ENCODE assay signal across 25 cellular contexts in the genomic region with DNA sequence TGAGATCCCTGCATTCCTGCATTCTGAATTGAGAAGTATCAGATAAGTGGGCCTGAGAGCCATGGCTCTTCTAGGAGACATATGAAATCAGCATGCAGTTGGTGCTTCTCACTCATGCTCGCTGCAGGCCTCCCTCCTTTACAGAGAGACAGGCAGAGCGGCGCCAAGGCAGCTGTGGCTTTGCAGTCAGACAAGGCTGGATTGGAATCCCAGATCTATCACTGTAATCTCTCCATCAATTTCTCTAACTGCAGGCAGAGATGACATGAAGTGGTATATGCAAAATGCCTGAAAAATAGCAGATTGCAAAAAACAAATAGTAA. TPM values are rescaled to one million over a fixed set of nuclear protein-coding genes. Genes with fewer than 3 reads are reported as not detected.
DNase-seq lines count a peak whose midpoint lies in the region; TF ChIP-seq lines count a peak whose summit lies in the region.
"Had no signal": no experiment of that assay in that cellular context is flagged by ENCODE, and none has a peak within 500 bp of the region (broad histone marks: within the 10 kb centered on the region; RNA-seq: fewer than 3 reads in every experiment).

No MANE protein-coding gene starts in this region.

- TF ChIP-seq CTCF in AG10803 (conservative IDR thresholded peaks at IDR 0.05; ENCODE audit: low read length) (no peak), dorsolateral prefrontal cortex (IDR thresholded peaks at IDR 0.05 in 54 of 56, conservative IDR thresholded peaks at IDR 0.05 in 2 of 56; ENCODE audit: low read depth in 1 of 56, partially characterized antibody in 56 of 56) (no peak), nephron (IDR thresholded peaks at IDR 0.05; ENCODE audit: unreplicated experiment in 3 of 3) (no peak), smooth muscle cell (IDR thresholded peaks at IDR 0.05; ENCODE audit: borderline replicate concordance, insufficient read depth, poor library complexity, severe bottlenecking) (no peak)

- WGBS in smooth muscle cell (ENCODE audit: low lambda C conversion rate): 77% methylated on average over 3 of the region's 3 CpGs

- H3F3A ChIP-seq in smooth muscle cell (ENCODE audit: low read depth): no peaks in the 10 kb centered on the region

- H2AFZ ChIP-seq in smooth muscle cell (ENCODE audit: low read depth): no peak overlapping the region

- DNase-seq in AG10803 (ENCODE audit: low read depth): peak; percentile 23
- peak; percentile 39 for DNase-seq in GM03348 (ENCODE audit: low spot score)
- peak in 1 of 10 donors; percentile 19 for DNase-seq in dorsolateral prefrontal cortex
- DNase-seq in smooth muscle cell (lab: John Stamatoyannopoulos, UW; ENCODE audit: unreplicated experiment): no peak
- DNase-seq in NCI-H2227 (lab: John Stamatoyannopoulos, UW; ENCODE audit: unreplicated experiment): no peak
- no peak for DNase-seq in globus pallidus (ENCODE audit: low spot score)
- DNase-seq: ACHN; activated CD4-positive, alpha-beta T cell treated with anti-CD3 and anti-CD28 coated beads for 1 hour; activated CD8-positive, alpha-beta T cell treated with anti-CD3 and anti-CD28 coated beads, Interleukin-2, amount 10 ng/mL, durations not matched to agents 7 days and 5 days; activated gamma-delta T cell; activated naive CD8-positive, alpha-beta T cell treated with anti-CD3 and anti-CD28 coated beads, Interleukin-2, amount 50 U/mL, for 24 hours; activated T-cell treated with anti-CD3 and anti-CD28 coated beads for 4 hours; brain microvascular endothelial cell; CD4-positive, CD25-positive, alpha-beta regulatory T cell; EL; foreskin melanocyte; HCEC 1CT; Karpas-422; mucosa of descending colon; MV-4-11; NCI-H1694; NCI-H526 treated with DMSO at 0.1 percent for 48 hours had no signal

- H3K4me3 Mint-ChIP-seq in nephron: no peak overlapping the region
- H3K4me3 Mint-ChIP-seq: activated CD8-positive, alpha-beta T cell treated with anti-CD3 and anti-CD28 coated beads, Interleukin-2, amount 10 ng/mL, durations not matched to agents 7 days and 5 days; activated naive CD8-positive, alpha-beta T cell treated with anti-CD3 and anti-CD28 coated beads, Interleukin-2, amount 50 U/mL, for 24 hours; CD4-positive, CD25-positive, alpha-beta regulatory T cell; neural crest cell had no signal

- H3K27me3 ChIP-seq in dorsolateral prefrontal cortex (no peaks in the 10 kb centered on the region), smooth muscle cell (ENCODE audit: low read depth) (no peaks in the 10 kb centered on the region)
- H3K27me3 ChIP-seq: brain microvascular endothelial cell had no signal

- intact Hi-C loops in dorsolateral prefrontal cortex (cut with DNase I): no loop called here

- peak overlapping the region in 2 of 3 experiments; percentile 51 to 55 for H3K27ac Mint-ChIP-seq in nephron
- H3K27ac Mint-ChIP-seq: activated CD8-positive, alpha-beta T cell treated with anti-CD3 and anti-CD28 coated beads, Interleukin-2, amount 10 ng/mL, durations not matched to agents 7 days and 5 days; activated naive CD8-positive, alpha-beta T cell treated with anti-CD3 and anti-CD28 coated beads, Interleukin-2, amount 50 U/mL, for 24 hours; CD4-positive, CD25-positive, alpha-beta regulatory T cell had no signal

- no peaks in the 10 kb centered on the region for H3K9me3 ChIP-seq in smooth muscle cell (replicated peaks; ENCODE audit: low read depth)

- H3K4me2 ChIP-seq in smooth muscle cell: no peak overlapping the region

- peaks cover 58% of the 10 kb centered on the region for H3K9me3 Mint-ChIP-seq in nephron

- peaks cover 11% of the 10 kb centered on the region for H3K4me1 Mint-ChIP-seq in nephron
- H3K4me1 Mint-ChIP-seq: activated naive CD8-positive, alpha-beta T cell treated with anti-CD3 and anti-CD28 coated beads, Interleukin-2, amount 50 U/mL, for 24 hours; CD4-positive, CD25-positive, alpha-beta regulatory T cell; neural crest cell had no signal

- H3K27ac ChIP-seq in dorsolateral prefrontal cortex (peak overlapping the region in 30 of 59 donors; percentile 15 to 82 (median 48)), smooth muscle cell (ENCODE audit: low read depth) (no peak overlapping the region)
- H3K27ac ChIP-seq: brain microvascular endothelial cell, RWPE1 had no signal

- H3K36me3 ChIP-seq in smooth muscle cell (ENCODE audit: low read depth): peaks cover 3% of the 10 kb centered on the region
- H3K36me3 ChIP-seq: brain microvascular endothelial cell had no signal

- H3K27me3 Mint-ChIP-seq in nephron (ENCODE audit: low read depth): peaks cover 4% of the 10 kb centered on the region
- H3K27me3 Mint-ChIP-seq: activated naive CD8-positive, alpha-beta T cell treated with anti-CD3 and anti-CD28 coated beads, Interleukin-2, amount 50 U/mL, for 24 hours; CD4-positive, CD25-positive, alpha-beta regulatory T cell had no signal

- H3K9ac ChIP-seq in smooth muscle cell (ENCODE audit: low read depth): no peak overlapping the region

- H4K20me1 ChIP-seq in smooth muscle cell (ENCODE audit: low read depth): no peaks in the 10 kb centered on the region

- H3K4me3 ChIP-seq in AG10803 (ENCODE audit: low read length) (no peak overlapping the region), dorsolateral prefrontal cortex (no peak overlapping the region), smooth muscle cell (no peak overlapping the region)
- H3K4me3 ChIP-seq: mucosa of descending colon had no signal

- peaks cover 57% of the 10 kb centered on the region for H3K36me3 Mint-ChIP-seq in nephron (ENCODE audit: low read depth)

- H3K79me2 ChIP-seq in smooth muscle cell (ENCODE audit: low read depth): no peaks in the 10 kb centered on the region

- no peaks in the 10 kb centered on the region for H3K4me1 ChIP-seq in smooth muscle cell (ENCODE audit: low read depth)

RNA-seq across cellular contexts. Expression of gene BOD1, which starts 25.2 kb away (rescaled TPM):
- 10 to 100 TPM; 30.1 to 53.8 (median 41.6) TPM for total RNA-seq in dorsolateral prefrontal cortex
- total RNA-seq in smooth muscle cell: 53.3 and 58.3 TPM in 2 replicates
- 51.3 and 56.5 TPM in 2 replicates for polyA plus RNA-seq in smooth muscle cell

Comparison
In these comparisons a context has a peak if more than half of its experiments do, and no peak if none do; other contexts are left out.
1. DNase-seq: peak in AG10803 (single experiment) and GM03348 (single experiment); none in smooth muscle cell (single experiment), NCI-H2227 (single experiment) and globus pallidus (single experiment).